In the genomic region with DNA sequence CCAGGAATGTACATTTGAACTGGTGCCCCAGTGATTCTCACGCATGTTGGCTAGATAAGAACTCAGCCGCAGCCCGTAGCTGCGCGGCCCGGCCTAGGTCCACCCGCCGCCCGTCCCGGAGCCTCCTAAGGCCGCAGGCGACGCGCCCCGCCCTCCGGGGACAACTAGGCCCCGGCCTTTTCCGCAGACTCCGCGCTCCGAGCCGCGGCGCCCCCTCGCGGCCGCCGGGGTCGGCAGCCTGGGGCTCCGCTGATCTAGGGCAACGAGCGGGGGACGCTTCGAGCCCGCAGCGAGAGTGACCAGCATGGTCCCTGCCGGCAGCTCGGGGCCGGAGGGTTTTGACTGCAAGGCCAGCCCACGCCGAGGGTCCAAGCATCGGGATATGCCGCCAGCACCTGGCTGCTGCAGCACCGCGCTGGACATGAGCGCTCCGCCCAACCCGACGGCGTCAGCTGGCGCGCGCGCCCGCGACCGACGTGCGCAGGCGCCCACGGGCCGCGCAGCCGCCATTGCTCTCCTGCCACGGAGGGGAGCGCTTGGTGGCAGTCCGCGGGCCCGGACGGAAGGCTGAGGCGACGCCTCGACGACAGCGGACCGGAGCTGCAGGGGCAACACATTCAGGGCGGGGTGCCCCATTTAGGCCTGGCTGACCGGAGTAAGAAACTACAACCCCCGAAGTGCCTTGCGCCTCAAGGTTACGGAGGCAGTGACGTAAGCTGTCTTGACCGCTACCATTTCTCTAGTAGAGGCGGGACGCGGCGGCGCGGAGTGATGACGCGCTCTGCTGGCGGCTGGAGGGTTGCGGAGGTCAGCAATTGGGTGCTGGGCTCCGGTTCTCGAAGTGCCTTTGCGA, we compare ENCODE assay signal across 1 cellular context.
A peak's percentile ranks its signal among the peaks of the same experiment; 100 is the strongest.
TF ChIP-seq lines count a peak whose summit lies in the region.

A gene with protein sequence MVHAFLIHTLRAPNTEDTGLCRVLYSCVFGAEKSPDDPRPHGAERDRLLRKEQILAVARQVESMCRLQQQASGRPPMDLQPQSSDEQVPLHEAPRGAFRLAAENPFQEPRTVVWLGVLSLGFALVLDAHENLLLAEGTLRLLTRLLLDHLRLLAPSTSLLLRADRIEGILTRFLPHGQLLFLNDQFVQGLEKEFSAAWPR (plus strand): TSS at position 500 of the 853 bp plus-strand sequence. CDS start 1,571 bp downstream, outside the sequence.

TF ChIP-seq in HepG2, 621 proteins besides CTCF, POLR2A, EP300 and RAD21 (continued from another document and continues in another):
- TF ChIP-seq SKIL (CRISPR knock-in tag; IDR thresholded peaks at IDR 0.05; ENCODE audit: borderline replicate concordance) (peak; percentile 85), ZNF326 (CRISPR knock-in tag; IDR thresholded peaks at IDR 0.05; ENCODE audit: borderline replicate concordance) (no peak), SAP130 (CRISPR knock-in tag; IDR thresholded peaks at IDR 0.05; ENCODE audit: low read depth) (peak; percentile 93), ZNF180 (CRISPR knock-in tag; IDR thresholded peaks at IDR 0.05; ENCODE audit: borderline replicate concordance, low read depth) (peak; percentile 19; the same call in 1 of the 2 replicates), ZNF761 (CRISPR knock-in tag; conservative IDR thresholded peaks at IDR 0.05) (peak; percentile 94), SALL1 (CRISPR knock-in tag; IDR thresholded peaks at IDR 0.05) (peak; percentile 87), ZNF430 (CRISPR knock-in tag; IDR thresholded peaks at IDR 0.05) (peak; percentile 83; the same call in 1 of the 2 replicates), THAP9 (CRISPR knock-in tag; IDR thresholded peaks at IDR 0.05; ENCODE audit: borderline replicate concordance) (peak; percentile 99), SP140L (CRISPR knock-in tag; IDR thresholded peaks at IDR 0.05; ENCODE audit: borderline replicate concordance) (peak; percentile 33; the same call in 1 of the 2 replicates), ZNF660 (CRISPR knock-in tag; IDR thresholded peaks at IDR 0.05; ENCODE audit: borderline replicate concordance, low read depth) (no peak), HMG20A (CRISPR knock-in tag; IDR thresholded peaks at IDR 0.05; ENCODE audit: borderline replicate concordance) (peak; percentile 23; the same call in 1 of the 2 replicates), ZNF367 (CRISPR knock-in tag; IDR thresholded peaks at IDR 0.05; ENCODE audit: borderline replicate concordance) (peak; percentile 81; the same call in 1 of the 2 replicates), CCDC6 (CRISPR knock-in tag; IDR thresholded peaks at IDR 0.05) (peak; percentile 96), MYPOP (CRISPR knock-in tag; IDR thresholded peaks at IDR 0.05) (peak; percentile 95), REPIN1 (CRISPR knock-in tag; IDR thresholded peaks at IDR 0.05; ENCODE audit: borderline replicate concordance, low read depth) (peak; percentile 94), ADNP (CRISPR knock-in tag; IDR thresholded peaks at IDR 0.05) (0 out of 2 replicates have a peak, but pooled peaks have one; percentile 66), ELF1 (CRISPR knock-in tag; IDR thresholded peaks at IDR 0.05) (peak; percentile 87), PHB2 (IDR thresholded peaks at IDR 0.05; ENCODE audit: partially characterized antibody) (no peak), ZNF841 (CRISPR knock-in tag; IDR thresholded peaks at IDR 0.05; ENCODE audit: borderline replicate concordance) (peak; percentile 88), FOXJ3 (CRISPR knock-in tag; IDR thresholded peaks at IDR 0.05; ENCODE audit: borderline replicate concordance) (peak; percentile 57), GMEB2 (CRISPR knock-in tag; IDR thresholded peaks at IDR 0.05; ENCODE audit: low read depth) (peak; percentile 91), ZNF564 (CRISPR knock-in tag; IDR thresholded peaks at IDR 0.05) (peak; percentile 95), PRDM15 (CRISPR knock-in tag; IDR thresholded peaks at IDR 0.05) (peak; percentile 76), ZNF790 (CRISPR knock-in tag; IDR thresholded peaks at IDR 0.05; ENCODE audit: borderline replicate concordance) (peak; percentile 97), TGIF2 (CRISPR knock-in tag; IDR thresholded peaks at IDR 0.05) (peak; percentile 70), ZNF468 (CRISPR knock-in tag; IDR thresholded peaks at IDR 0.05) (peak; percentile 87), ZNF253 (CRISPR knock-in tag; IDR thresholded peaks at IDR 0.05; ENCODE audit: borderline replicate concordance) (no peak), ZNF75D (CRISPR knock-in tag; IDR thresholded peaks at IDR 0.05; ENCODE audit: borderline replicate concordance) (no peak)
- TF ChIP-seq, protein P1, sequence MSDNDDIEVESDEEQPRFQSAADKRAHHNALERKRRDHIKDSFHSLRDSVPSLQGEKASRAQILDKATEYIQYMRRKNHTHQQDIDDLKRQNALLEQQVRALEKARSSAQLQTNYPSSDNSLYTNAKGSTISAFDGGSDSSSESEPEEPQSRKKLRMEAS (IDR thresholded peaks at IDR 0.05), result peak; percentile 90
- TF ChIP-seq, protein P2, sequence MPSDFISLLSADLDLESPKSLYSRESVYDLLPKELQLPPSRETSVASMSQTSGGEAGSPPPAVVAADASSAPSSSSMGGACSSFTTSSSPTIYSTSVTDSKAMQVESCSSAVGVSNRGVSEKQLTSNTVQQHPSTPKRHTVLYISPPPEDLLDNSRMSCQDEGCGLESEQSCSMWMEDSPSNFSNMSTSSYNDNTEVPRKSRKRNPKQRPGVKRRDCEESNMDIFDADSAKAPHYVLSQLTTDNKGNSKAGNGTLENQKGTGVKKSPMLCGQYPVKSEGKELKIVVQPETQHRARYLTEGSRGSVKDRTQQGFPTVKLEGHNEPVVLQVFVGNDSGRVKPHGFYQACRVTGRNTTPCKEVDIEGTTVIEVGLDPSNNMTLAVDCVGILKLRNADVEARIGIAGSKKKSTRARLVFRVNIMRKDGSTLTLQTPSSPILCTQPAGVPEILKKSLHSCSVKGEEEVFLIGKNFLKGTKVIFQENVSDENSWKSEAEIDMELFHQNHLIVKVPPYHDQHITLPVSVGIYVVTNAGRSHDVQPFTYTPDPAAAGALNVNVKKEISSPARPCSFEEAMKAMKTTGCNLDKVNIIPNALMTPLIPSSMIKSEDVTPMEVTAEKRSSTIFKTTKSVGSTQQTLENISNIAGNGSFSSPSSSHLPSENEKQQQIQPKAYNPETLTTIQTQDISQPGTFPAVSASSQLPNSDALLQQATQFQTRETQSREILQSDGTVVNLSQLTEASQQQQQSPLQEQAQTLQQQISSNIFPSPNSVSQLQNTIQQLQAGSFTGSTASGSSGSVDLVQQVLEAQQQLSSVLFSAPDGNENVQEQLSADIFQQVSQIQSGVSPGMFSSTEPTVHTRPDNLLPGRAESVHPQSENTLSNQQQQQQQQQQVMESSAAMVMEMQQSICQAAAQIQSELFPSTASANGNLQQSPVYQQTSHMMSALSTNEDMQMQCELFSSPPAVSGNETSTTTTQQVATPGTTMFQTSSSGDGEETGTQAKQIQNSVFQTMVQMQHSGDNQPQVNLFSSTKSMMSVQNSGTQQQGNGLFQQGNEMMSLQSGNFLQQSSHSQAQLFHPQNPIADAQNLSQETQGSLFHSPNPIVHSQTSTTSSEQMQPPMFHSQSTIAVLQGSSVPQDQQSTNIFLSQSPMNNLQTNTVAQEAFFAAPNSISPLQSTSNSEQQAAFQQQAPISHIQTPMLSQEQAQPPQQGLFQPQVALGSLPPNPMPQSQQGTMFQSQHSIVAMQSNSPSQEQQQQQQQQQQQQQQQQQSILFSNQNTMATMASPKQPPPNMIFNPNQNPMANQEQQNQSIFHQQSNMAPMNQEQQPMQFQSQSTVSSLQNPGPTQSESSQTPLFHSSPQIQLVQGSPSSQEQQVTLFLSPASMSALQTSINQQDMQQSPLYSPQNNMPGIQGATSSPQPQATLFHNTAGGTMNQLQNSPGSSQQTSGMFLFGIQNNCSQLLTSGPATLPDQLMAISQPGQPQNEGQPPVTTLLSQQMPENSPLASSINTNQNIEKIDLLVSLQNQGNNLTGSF (CRISPR knock-in tag; IDR thresholded peaks at IDR 0.05), result peak; percentile 95
- TF ChIP-seq, protein P3, sequence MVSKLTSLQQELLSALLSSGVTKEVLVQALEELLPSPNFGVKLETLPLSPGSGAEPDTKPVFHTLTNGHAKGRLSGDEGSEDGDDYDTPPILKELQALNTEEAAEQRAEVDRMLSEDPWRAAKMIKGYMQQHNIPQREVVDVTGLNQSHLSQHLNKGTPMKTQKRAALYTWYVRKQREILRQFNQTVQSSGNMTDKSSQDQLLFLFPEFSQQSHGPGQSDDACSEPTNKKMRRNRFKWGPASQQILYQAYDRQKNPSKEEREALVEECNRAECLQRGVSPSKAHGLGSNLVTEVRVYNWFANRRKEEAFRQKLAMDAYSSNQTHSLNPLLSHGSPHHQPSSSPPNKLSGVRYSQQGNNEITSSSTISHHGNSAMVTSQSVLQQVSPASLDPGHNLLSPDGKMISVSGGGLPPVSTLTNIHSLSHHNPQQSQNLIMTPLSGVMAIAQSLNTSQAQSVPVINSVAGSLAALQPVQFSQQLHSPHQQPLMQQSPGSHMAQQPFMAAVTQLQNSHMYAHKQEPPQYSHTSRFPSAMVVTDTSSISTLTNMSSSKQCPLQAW (CRISPR knock-in tag; IDR thresholded peaks at IDR 0.05), result peak; percentile 99
- TF ChIP-seq, protein P4, sequence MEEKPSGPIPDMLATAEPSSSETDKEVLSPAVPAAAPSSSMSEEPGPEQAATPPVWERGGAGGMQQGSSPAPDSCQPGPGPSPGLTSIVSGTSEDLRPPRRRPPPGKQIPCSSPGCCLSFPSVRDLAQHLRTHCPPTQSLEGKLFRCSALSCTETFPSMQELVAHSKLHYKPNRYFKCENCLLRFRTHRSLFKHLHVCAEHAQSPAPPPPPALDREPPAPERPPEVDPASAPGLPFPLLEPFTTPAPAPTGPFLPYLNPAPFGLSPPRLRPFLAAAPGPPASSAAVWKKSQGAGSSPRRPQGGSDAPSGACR (CRISPR knock-in tag; IDR thresholded peaks at IDR 0.05), result peak; percentile 93
